8 cellular contexts compared by ENCODE assay signal in genomic region chr9:122350577-122351355, GRCh38. TPM values are rescaled to one million over a fixed set of nuclear protein-coding genes. Genes with fewer than 3 reads are reported as not detected.
DNase-seq lines count a peak whose midpoint lies in the region; ATAC-seq and TF ChIP-seq lines count a peak whose summit lies in the region.

No MANE protein-coding gene starts in this region.

- H4K20me1 ChIP-seq in OCI-LY1 (ENCODE audit: insufficient read depth, low read length) = no peaks in the 10 kb centered on the region

- no peaks in the 10 kb centered on the region for H3K36me3 ChIP-seq in OCI-LY1 (ENCODE audit: insufficient read depth, low read length)
- no peaks in the 10 kb centered on the region for H3K36me3 ChIP-seq in naive thymus-derived CD4-positive, alpha-beta T cell (ENCODE audit: control insufficient read depth in 2 of 3, insufficient read depth in 3 of 3, low read length in 3 of 3)

- DNase-seq in CD1c-positive myeloid dendritic cell (ENCODE audit: extremely low spot score) (peak; percentile 85), epithelial cell of esophagus (ENCODE audit: low read depth) (peak; percentile 70)
- peak; percentile 79 for DNase-seq in activated CD8-positive, alpha-beta memory T cell treated with anti-CD3 and anti-CD28 coated beads, Interleukin-2, amount 50 U/mL, for 4 hours
- peak; percentile 46 to 84 (median 66) for DNase-seq in naive thymus-derived CD4-positive, alpha-beta T cell
- peak; percentile 76 to 87 for DNase-seq in stimulated activated effector memory CD8-positive, alpha-beta T cell treated with anti-CD3 and anti-CD28 coated beads, Interleukin-12 subunit alpha, Interleukin-12 subunit beta, amount 100 ng/mL, for 72 hours (ENCODE audit: low spot score in 2 of 2)

- H3K79me2 ChIP-seq in OCI-LY1 (ENCODE audit: insufficient read depth, low read length) = no peaks in the 10 kb centered on the region

- H3K9me2 ChIP-seq in OCI-LY1 (ENCODE audit: low read depth, low read length) = no peaks in the 10 kb centered on the region

- H3K4me1 Mint-ChIP-seq in naive thymus-derived CD4-positive, alpha-beta T cell = peaks cover 7 to 19% (median 14%) of the 10 kb centered on the region in 7 donors
- peaks cover 5% of the 10 kb centered on the region for H3K4me1 Mint-ChIP-seq in stimulated activated effector memory CD8-positive, alpha-beta T cell treated with anti-CD3 and anti-CD28 coated beads, Interleukin-12 subunit alpha, Interleukin-12 subunit beta, amount 100 ng/mL, for 72 hours

- no peaks in the 10 kb centered on the region for H3K9me3 ChIP-seq in OCI-LY1 (ENCODE audit: low read length)
- H3K9me3 ChIP-seq in naive thymus-derived CD4-positive, alpha-beta T cell (ENCODE audit: control insufficient read depth in 2 of 3, low read length in 3 of 3) = no peaks in the 10 kb centered on the region

- H3K4me3 ChIP-seq in OCI-LY1 (ENCODE audit: low read depth, low read length, poor library complexity, severe bottlenecking) (no peak overlapping the region), epithelial cell of esophagus (ENCODE audit: low read length) (no peak overlapping the region)
- H3K4me3 ChIP-seq in naive thymus-derived CD4-positive, alpha-beta T cell (ENCODE audit: low read length) = no peak overlapping the region

- intact Hi-C loops in naive thymus-derived CD4-positive, alpha-beta T cell (cut with micrococcal nuclease) = loop anchor here (1.0 to 10.0 kb wide), 7 partner anchors 86 to 460 kb away; partner anchors contain the start of genes MRRF (in 1 of the 2) and RBM18 (in 1 of the 2)

- CTCF ChIA-PET in naive thymus-derived CD4-positive, alpha-beta T cell (lab: Charles Lee) = interaction anchor here (1.2 to 5.9 kb wide), 8 partner anchors 11 to 458 kb away, joined by 3 to 78 read pairs (median 7); no protein-coding TSS in a partner anchor

- no peak overlapping the region for H3K4me2 ChIP-seq in OCI-LY1 (ENCODE audit: low read length)

- H3K4me1 ChIP-seq in OCI-LY1 (ENCODE audit: insufficient read depth, low read length, severe bottlenecking) = peaks cover 13% of the 10 kb centered on the region
- H3K4me1 ChIP-seq in naive thymus-derived CD4-positive, alpha-beta T cell (ENCODE audit: control insufficient read depth in 2 of 2, insufficient read depth in 2 of 2, low read length in 2 of 2) = no peaks in the 10 kb centered on the region

- TF ChIP-seq CTCF in OCI-LY1 (IDR thresholded peaks at IDR 0.05; ENCODE audit: low read length) (peak; percentile 94), epithelial cell of esophagus (IDR thresholded peaks at IDR 0.05; ENCODE audit: insufficient read depth, low read depth, low read length, missing control alignments) (peak; percentile 94)

- H3F3A ChIP-seq in OCI-LY1 (ENCODE audit: insufficient read depth, low read length) = no peaks in the 10 kb centered on the region

- peak; percentile 55 for ATAC-seq in GM19372 (IDR thresholded peaks at IDR 0.05; ENCODE audit: low read depth, unreplicated experiment)
- peak; percentile 73 for ATAC-seq in HG03571 (IDR thresholded peaks at IDR 0.05; ENCODE audit: unreplicated experiment)
- peak; percentile 88 for ATAC-seq in naive thymus-derived CD4-positive, alpha-beta T cell
- ATAC-seq in stimulated activated effector memory CD8-positive, alpha-beta T cell treated with anti-CD3 and anti-CD28 coated beads, Interleukin-12 subunit alpha, Interleukin-12 subunit beta, amount 100 ng/mL, for 72 hours = peak; percentile 88

- no peaks in the 10 kb centered on the region for H3K27me3 ChIP-seq in OCI-LY1 (ENCODE audit: insufficient read depth, low read length)
- peaks cover 0 to 3% of the 10 kb centered on the region in 2 donors for H3K27me3 ChIP-seq in naive thymus-derived CD4-positive, alpha-beta T cell (ENCODE audit: control insufficient read depth in 2 of 2, insufficient read depth in 2 of 2, low read length in 2 of 2)

- no peaks in the 10 kb centered on the region for H3K36me3 Mint-ChIP-seq in naive thymus-derived CD4-positive, alpha-beta T cell
- no peaks in the 10 kb centered on the region for H3K36me3 Mint-ChIP-seq in stimulated activated effector memory CD8-positive, alpha-beta T cell treated with anti-CD3 and anti-CD28 coated beads, Interleukin-12 subunit alpha, Interleukin-12 subunit beta, amount 100 ng/mL, for 72 hours

- H3K27ac Mint-ChIP-seq in naive thymus-derived CD4-positive, alpha-beta T cell = no peak overlapping the region
- H3K27ac Mint-ChIP-seq in stimulated activated effector memory CD8-positive, alpha-beta T cell treated with anti-CD3 and anti-CD28 coated beads, Interleukin-12 subunit alpha, Interleukin-12 subunit beta, amount 100 ng/mL, for 72 hours = no peak overlapping the region

- H2AFZ ChIP-seq in OCI-LY1 (ENCODE audit: low read length) = no peak overlapping the region

- H3K9me3 Mint-ChIP-seq in naive thymus-derived CD4-positive, alpha-beta T cell = peaks cover 0 to 9% (median 5%) of the 10 kb centered on the region in 11 donors
- no peaks in the 10 kb centered on the region for H3K9me3 Mint-ChIP-seq in stimulated activated effector memory CD8-positive, alpha-beta T cell treated with anti-CD3 and anti-CD28 coated beads, Interleukin-12 subunit alpha, Interleukin-12 subunit beta, amount 100 ng/mL, for 72 hours

- H3K27me3 Mint-ChIP-seq in naive thymus-derived CD4-positive, alpha-beta T cell = peaks cover 28 to 39% (median 34%) of the 10 kb centered on the region in 5 donors

- POLR2A ChIA-PET in naive thymus-derived CD4-positive, alpha-beta T cell (lab: Charles Lee) = interaction anchor here (0.7 kb wide), 1 partner anchor 53 kb away, joined by 6 read pairs; no protein-coding TSS in a partner anchor

- H3K4me3 Mint-ChIP-seq in naive thymus-derived CD4-positive, alpha-beta T cell = peak overlapping the region in 1 of 10 donors; percentile 13
- H3K4me3 Mint-ChIP-seq in stimulated activated effector memory CD8-positive, alpha-beta T cell treated with anti-CD3 and anti-CD28 coated beads, Interleukin-12 subunit alpha, Interleukin-12 subunit beta, amount 100 ng/mL, for 72 hours = no peak overlapping the region

- no peak overlapping the region for H3K27ac ChIP-seq in OCI-LY1 (ENCODE audit: low read depth, low read length, poor library complexity, severe bottlenecking)
- no peak overlapping the region for H3K27ac ChIP-seq in naive thymus-derived CD4-positive, alpha-beta T cell (ENCODE audit: low read depth, low read length)

- no peak overlapping the region for H3K9ac ChIP-seq in OCI-LY1 (ENCODE audit: low read length)

RNA-seq across cellular contexts. Expression of gene PTGS1, which starts 20.1 kb away (rescaled TPM):
- total RNA-seq in naive thymus-derived CD4-positive, alpha-beta T cell = 1 to 10 TPM in 2 of 5 experiments, under 1 TPM in 3; 0.41 to 7.0 (median 0.67) TPM
- under 1 TPM in 1 of 2 donors, not detected in 1; 0.44 TPM for polyA plus RNA-seq in naive thymus-derived CD4-positive, alpha-beta T cell
